8 cellular contexts compared by ENCODE assay signal in genomic region chr22:50530280-50530856, GRCh38. TPM values are rescaled to one million over a fixed set of nuclear protein-coding genes. Genes with fewer than 3 reads are reported as not detected.
A peak's percentile ranks its signal among the peaks of the same experiment; 100 is the strongest.
DNase-seq lines count a peak whose midpoint lies in the region; ATAC-seq and FAIRE-seq lines count a peak whose summit lies in the region.

No MANE protein-coding gene starts in this region.

- peaks cover 10 to 52% (median 25%) of the 10 kb centered on the region in 11 experiments; a peak in 20 of 22 replicates for H3K9me3 ChIP-seq in BLaER1 treated with 17β-estradiol and CSF1 and Interleukin-3, amounts not matched to agents 10 nM and 100 nM (replicated peaks in 1 of 11)
- H3K9me3 ChIP-seq in iPS-20b (ENCODE audit: insufficient read depth, low read depth, low read length) (no peaks in the 10 kb centered on the region), small intestine (ENCODE audit: control insufficient read depth, low read depth) (no peaks in the 10 kb centered on the region)

- H3K9ac ChIP-seq in BLaER1 treated with 17β-estradiol and CSF1 and Interleukin-3, amounts not matched to agents 10 nM and 100 nM, result peak overlapping the region; percentile 49 to 96 (median 66); a peak in 21 of 22 replicates
- no peak overlapping the region for H3K9ac ChIP-seq in iPS-20b (ENCODE audit: low read depth, low read length)

- peak overlapping the region; percentile 48 to 65 (median 54) for H3K4me3 ChIP-seq in BLaER1 treated with 17β-estradiol and CSF1 and Interleukin-3, amounts not matched to agents 10 nM and 100 nM
- H3K4me3 ChIP-seq in iPS-20b (ENCODE audit: low read length), result peak overlapping the region; percentile 61; the same call in 1 of the 2 replicates
- H3K4me3 ChIP-seq in small intestine (ENCODE audit: low read depth in 1 of 2, low read length in 2 of 2), result peak overlapping the region; percentile 57 to 76

- H3K27me3 ChIP-seq in BLaER1 treated with 17β-estradiol and CSF1 and Interleukin-3, amounts not matched to agents 10 nM and 100 nM, result peaks cover 43 to 65% (median 61%) of the 10 kb centered on the region in 11 experiments
- H3K27me3 ChIP-seq in iPS-20b (ENCODE audit: insufficient read depth, low read length), result peaks cover 76% of the 10 kb centered on the region
- H3K27me3 ChIP-seq in small intestine (ENCODE audit: control insufficient read depth in 2 of 2, insufficient read depth in 2 of 2, low read length in 2 of 2), result no peaks in the 10 kb centered on the region

- no peaks in the 10 kb centered on the region; a peak in 1 of 22 replicates for H3K36me3 ChIP-seq in BLaER1 treated with 17β-estradiol and CSF1 and Interleukin-3, amounts not matched to agents 10 nM and 100 nM
- H3K36me3 ChIP-seq in iPS-20b (ENCODE audit: insufficient read depth, low read depth, low read length) (no peaks in the 10 kb centered on the region), small intestine (ENCODE audit: control insufficient read depth in 2 of 2, insufficient read depth in 2 of 2, low read length in 2 of 2) (no peaks in the 10 kb centered on the region)

- FAIRE-seq in small intestine (lab: Jason Lieb, UNC), result no peak

- DNase-seq in NOMO-1 (lab: John Stamatoyannopoulos, UW; ENCODE audit: unreplicated experiment in 2 of 2), result peak; percentile 85 to 90
- peak; percentile 58 for DNase-seq in astrocyte of the hippocampus (ENCODE audit: low read depth, low spot score)
- peak; percentile 87 for DNase-seq in small intestine
- DNase-seq in putamen (ENCODE audit: low spot score), result no peak
- DNase-seq in SHP77 (lab: John Stamatoyannopoulos, UW), result no peak

- H3K4me2 ChIP-seq in BLaER1 treated with 17β-estradiol and CSF1 and Interleukin-3, amounts not matched to agents 10 nM and 100 nM, result peak overlapping the region; percentile 74 to 99 (median 96)

- H3K4me1 ChIP-seq in BLaER1 treated with 17β-estradiol and CSF1 and Interleukin-3, amounts not matched to agents 10 nM and 100 nM, result peaks cover 34 to 75% (median 56%) of the 10 kb centered on the region in 10 experiments
- H3K4me1 ChIP-seq in iPS-20b (ENCODE audit: insufficient read depth, low read length) (peaks cover 3% of the 10 kb centered on the region; the same call in 1 of the 2 replicates), small intestine (ENCODE audit: control insufficient read depth in 2 of 2, insufficient read depth in 1 of 2, low read depth in 1 of 2, low read length in 1 of 2) (peaks cover 0 to 6% of the 10 kb centered on the region in 2 donors)

- H3K27ac ChIP-seq in BLaER1 treated with 17β-estradiol and CSF1 and Interleukin-3, amounts not matched to agents 10 nM and 100 nM, result peak overlapping the region; percentile 25 to 94 (median 73); a peak in 21 of 22 replicates
- H3K27ac ChIP-seq in iPS-20b (ENCODE audit: low read length) (no peak overlapping the region), small intestine (ENCODE audit: low read depth in 1 of 2, low read length in 1 of 2) (peak overlapping the region; percentile 95 to 100)

- WGBS in small intestine, 3 donors, result 0 to 1% (median 0%) methylated on average over 32 to 58 of the region's 58 CpGs

- peak; percentile 26 for ATAC-seq in GM19324 (IDR thresholded peaks at IDR 0.05; ENCODE audit: low FRiP score, unreplicated experiment)

- peaks cover 0 to 17% (median 0%) of the 10 kb centered on the region in 11 experiments; a peak in 4 of 22 replicates for H4K20me1 ChIP-seq in BLaER1 treated with 17β-estradiol and CSF1 and Interleukin-3, amounts not matched to agents 10 nM and 100 nM

RNA-seq across cellular contexts. Expression of gene TYMP, which starts 0.6 kb away (rescaled TPM):
- 100 to 1,000 TPM in 1 of 3 donors, 10 to 100 TPM in 2; 81.4 to 172 (median 98.5) TPM for polyA plus RNA-seq in small intestine

RNA-seq across cellular contexts. Expression of gene SCO2, which starts 5.0 kb away (rescaled TPM):
- 1 to 10 TPM; 2.2 to 2.7 (median 2.5) TPM for polyA plus RNA-seq in small intestine

RNA-seq across cellular contexts. Expression of gene KLHDC7B, which starts 15.3 kb away (rescaled TPM):
- under 1 TPM in 1 of 3 donors, not detected in 2; 0.28 TPM for polyA plus RNA-seq in small intestine

RNA-seq across cellular contexts. Expression of gene NCAPH2, which starts 22.3 kb away (rescaled TPM):
- 10 to 100 TPM; 39.4 to 45.9 (median 40.3) TPM for polyA plus RNA-seq in small intestine

RNA-seq across cellular contexts. Expression of gene LMF2, which starts 22.9 kb away (rescaled TPM):
- polyA plus RNA-seq in small intestine, result 10 to 100 TPM; 37.8 to 52.8 (median 51.2) TPM

Comparison
In these comparisons a context has a peak if more than half of its experiments do, and no peak if none do; other contexts are left out.
1. DNase-seq: peak in NOMO-1 (2 of 2), astrocyte of the hippocampus (single experiment) and small intestine (single experiment); none in putamen (single experiment) and SHP77 (0 of 2).
2. Peak in every context shown above with its lines, with median percentiles within 50 percentile points of each other: H3K4me3 ChIP-seq.